Comparison of ENCODE assay signal across 18 cellular contexts in genomic region chr22:49297871-49298721, GRCh38.
DNase-seq lines count a peak whose midpoint lies in the region; ATAC-seq and TF ChIP-seq lines count a peak whose summit lies in the region.
"Had no signal": no experiment of that assay in that cellular context is flagged by ENCODE, and none has a peak within 500 bp of the region (broad histone marks: within the 10 kb centered on the region; RNA-seq: fewer than 3 reads in every experiment).

No MANE protein-coding gene starts in this region.

- no CpG with 5 or more reads among the region's 39 CpGs for WGBS in neuronal stem cell (ENCODE audit: extremely low coverage in 2 of 2, insufficient read length in 2 of 2, insufficient replicate concordance in 1 of 2), 2 donors

- no peak overlapping the region for H2BK15ac ChIP-seq in neuronal stem cell (ENCODE audit: low read length)

- H3K27ac ChIP-seq in neuronal stem cell (replicated peaks; ENCODE audit: low read length) = no peak overlapping the region
- H3K27ac ChIP-seq in vagina = no peak overlapping the region
- H3K27ac ChIP-seq: ascending aorta, SK-N-MC, WERI-Rb-1 had no signal

- no peaks in the 10 kb centered on the region for H3K27me3 ChIP-seq in neuronal stem cell (ENCODE audit: control insufficient read depth in 3 of 3, insufficient read depth in 3 of 3, low read depth in 1 of 3, low read length in 3 of 3)
- no peaks in the 10 kb centered on the region for H3K27me3 ChIP-seq in vagina
- H3K27me3 ChIP-seq: ascending aorta had no signal

- no peaks in the 10 kb centered on the region for H3K79me1 ChIP-seq in neuronal stem cell (ENCODE audit: low read depth, low read length)

- no peak overlapping the region for H3K4me3 ChIP-seq in neuronal stem cell (ENCODE audit: low read length in 2 of 2)
- H3K4me3 ChIP-seq in vagina = no peak overlapping the region
- H3K4me3 ChIP-seq in foreskin fibroblast (ENCODE audit: low read depth in 1 of 2, low read length in 2 of 2) = no peak overlapping the region
- H3K4me3 ChIP-seq: ascending aorta, HAP-1, SK-N-MC had no signal

- H3K27ac Mint-ChIP-seq in chondrocyte (ENCODE audit: unreplicated experiment) = no peak overlapping the region
- H3K27ac Mint-ChIP-seq: activated CD4-positive, alpha-beta memory T cell treated with anti-CD3 and anti-CD28 coated beads for 36 hours; activated naive CD4-positive, alpha-beta T cell treated with anti-CD3 and anti-CD28 coated beads, Interleukin-2, amount 50 U/mL, for 24 hours; activated T-cell treated with anti-CD3 and anti-CD28 coated beads, Interleukin-2, amount 50 U/mL, for 72 hours; T-helper 2 cell treated with Interferon-gamma antibody and Interleukin-4, amounts not matched to agents 5 μg/mL and 100 μg/mL, for 36 hours had no signal

- peak overlapping the region; percentile 93 for H2BK12ac ChIP-seq in neuronal stem cell (ENCODE audit: low read length)

- H3K4me1 Mint-ChIP-seq in chondrocyte (ENCODE audit: low read depth) = no peaks in the 10 kb centered on the region
- H3K4me1 Mint-ChIP-seq: activated naive CD4-positive, alpha-beta T cell treated with anti-CD3 and anti-CD28 coated beads, Interleukin-2, amount 50 U/mL, for 24 hours had no signal

- peaks cover 0 to 7% of the 10 kb centered on the region in 2 donors for H3K9me3 ChIP-seq in neuronal stem cell (replicated peaks in 1 of 2; ENCODE audit: control insufficient read depth in 2 of 2, insufficient read depth in 1 of 2, low read depth in 1 of 2, low read length in 2 of 2)
- no peaks in the 10 kb centered on the region for H3K9me3 ChIP-seq in vagina
- H3K9me3 ChIP-seq: ascending aorta, HAP-1 had no signal

- peaks cover 5% of the 10 kb centered on the region for H3K36me3 Mint-ChIP-seq in chondrocyte (ENCODE audit: low read depth)
- H3K36me3 Mint-ChIP-seq: activated CD4-positive, alpha-beta memory T cell treated with anti-CD3 and anti-CD28 coated beads for 36 hours; activated naive CD4-positive, alpha-beta T cell treated with anti-CD3 and anti-CD28 coated beads, Interleukin-2, amount 50 U/mL, for 24 hours had no signal

- TF ChIP-seq CTCF in chondrocyte (IDR thresholded peaks at IDR 0.05) = no peak
- TF ChIP-seq CTCF in vagina (IDR thresholded peaks at IDR 0.05) = no peak
- no peak for TF ChIP-seq CTCF in foreskin fibroblast (IDR thresholded peaks at IDR 0.05; ENCODE audit: low read depth, low read length)

- no peak overlapping the region for H4K91ac ChIP-seq in neuronal stem cell (ENCODE audit: low read depth, low read length, poor library complexity)

- no peak overlapping the region for H3K9ac ChIP-seq in neuronal stem cell (ENCODE audit: low read depth, low read length, poor library complexity)

- H3K4me3 Mint-ChIP-seq in chondrocyte (ENCODE audit: unreplicated experiment) = no peak overlapping the region
- H3K4me3 Mint-ChIP-seq: activated CD4-positive, alpha-beta memory T cell treated with anti-CD3 and anti-CD28 coated beads for 36 hours; activated naive CD4-positive, alpha-beta T cell treated with anti-CD3 and anti-CD28 coated beads, Interleukin-2, amount 50 U/mL, for 24 hours; activated T-cell treated with anti-CD3 and anti-CD28 coated beads, Interleukin-2, amount 50 U/mL, for 72 hours; T-helper 2 cell treated with Interferon-gamma antibody and Interleukin-4, amounts not matched to agents 5 μg/mL and 100 μg/mL, for 36 hours had no signal

- H3K4me1 ChIP-seq in neuronal stem cell (ENCODE audit: control insufficient read depth in 2 of 2, insufficient read depth in 1 of 2, low read depth in 1 of 2, low read length in 2 of 2) (no peaks in the 10 kb centered on the region), vagina (no peaks in the 10 kb centered on the region)
- H3K4me1 ChIP-seq: ascending aorta, HAP-1 had no signal

- H3K27me3 Mint-ChIP-seq in chondrocyte (ENCODE audit: low read depth) = peaks cover 5% of the 10 kb centered on the region

- H3K14ac ChIP-seq in neuronal stem cell (ENCODE audit: low read length) = peak overlapping the region; percentile 38

- H3K4me2 ChIP-seq in neuronal stem cell (ENCODE audit: insufficient read depth, low read length, poor library complexity, severe bottlenecking) = no peak overlapping the region

- no peaks in the 10 kb centered on the region for H3K36me3 ChIP-seq in neuronal stem cell (replicated peaks in 1 of 2; ENCODE audit: control insufficient read depth in 2 of 2, insufficient read depth in 2 of 2, low read length in 2 of 2)
- no peaks in the 10 kb centered on the region for H3K36me3 ChIP-seq in vagina
- H3K36me3 ChIP-seq: ascending aorta, HAP-1, WERI-Rb-1 had no signal

- intact Hi-C loops in cardiac septum (cut with DNase I) (no loop called here), left cardiac atrium (cut with DNase I) (no loop called here), vagina (cut with DNase I) (no loop called here)

- peaks cover 17% of the 10 kb centered on the region for H3K9me3 Mint-ChIP-seq in chondrocyte (ENCODE audit: low read depth)

- DNase-seq in cardiac septum (ENCODE audit: low spot score) = peak; percentile 60
- no peak for DNase-seq in left cardiac atrium
- peak; percentile 87 for DNase-seq in chondrocyte (ENCODE audit: low spot score)
- no peak for DNase-seq in neuronal stem cell (ENCODE audit: low spot score)
- DNase-seq in vagina (ENCODE audit: extremely low spot score in 2 of 2) = peak; percentile 80 to 90
- DNase-seq in effector CD8-positive, alpha-beta T cell (lab: John Stamatoyannopoulos, UW) = no peak
- DNase-seq in stimulated activated CD4-positive, alpha-beta T cell treated with anti-CD3 and anti-CD28 coated beads, Interleukin-12 subunit alpha, Interleukin-12 subunit beta, amount 100 ng/mL, for 4 hours = no peak
- no peak for DNase-seq in foreskin fibroblast
- DNase-seq: activated CD4-positive, alpha-beta memory T cell treated with anti-CD3 and anti-CD28 coated beads for 36 hours; activated T-cell treated with anti-CD3 and anti-CD28 coated beads, Interleukin-2, amount 50 U/mL, for 72 hours; hippocampal formation; NCI-H69; WERI-Rb-1 had no signal

- ATAC-seq in left cardiac atrium = no peak
- ATAC-seq: activated T-cell treated with anti-CD3 and anti-CD28 coated beads, Interleukin-2, amount 50 U/mL, for 72 hours had no signal

- no peak for TF ChIP-seq POLR2A in vagina (IDR thresholded peaks at IDR 0.05)

- no peak overlapping the region for H2AFZ ChIP-seq in neuronal stem cell (ENCODE audit: low read length)

- peak overlapping the region; percentile 92 for H2AK5ac ChIP-seq in neuronal stem cell (ENCODE audit: low read depth, low read length)

- H3K23ac ChIP-seq in neuronal stem cell (ENCODE audit: low read depth, low read length, poor library complexity) = peak overlapping the region; percentile 53

- H2BK5ac ChIP-seq in neuronal stem cell (ENCODE audit: low read length) = peak overlapping the region; percentile 80

- peak overlapping the region; percentile 82 for H3K18ac ChIP-seq in neuronal stem cell (ENCODE audit: low read length)

- H2BK120ac ChIP-seq in neuronal stem cell (ENCODE audit: low read depth, low read length) = no peak overlapping the region

- peak overlapping the region; percentile 3 for H4K8ac ChIP-seq in neuronal stem cell (ENCODE audit: low read depth, low read length)

- no peak overlapping the region for H3K4ac ChIP-seq in neuronal stem cell (ENCODE audit: low read length)

Comparison
In these comparisons a context has a peak if more than half of its experiments do, and no peak if none do; other contexts are left out.
1. DNase-seq: peak in cardiac septum (single experiment), chondrocyte (single experiment) and vagina (2 of 2); none in left cardiac atrium (single experiment), neuronal stem cell (single experiment), effector CD8-positive, alpha-beta T cell (single experiment), stimulated activated CD4-positive, alpha-beta T cell treated with anti-CD3 and anti-CD28 coated beads, Interleukin-12 subunit alpha, Interleukin-12 subunit beta, amount 100 ng/mL, for 4 hours (single experiment) and foreskin fibroblast (0 of 2).